Comparison of ENCODE assay signal across 8 cellular contexts in genomic region chr22:19447388-19448075, GRCh38. TPM values are rescaled to one million over a fixed set of nuclear protein-coding genes. Genes with fewer than 3 reads are reported as not detected.
DNase-seq lines count a peak whose midpoint lies in the region; ATAC-seq, FAIRE-seq and TF ChIP-seq lines count a peak whose summit lies in the region.

C22orf39 (minus strand) TSS chr22:19447711; CDS start chr22:19447688, 23 bp downstream.

- in situ Hi-C loops in Caki2 (cut with HindIII; ENCODE audit: low pct_unique_long_range_greater_than_20kb, low sequenced_read_pairs), result no loop called here

- H3K4me1 ChIP-seq in HUES64 (ENCODE audit: insufficient read depth, low read length), result no peaks in the 10 kb centered on the region
- peaks cover 23% of the 10 kb centered on the region for H3K4me1 ChIP-seq in OCI-LY1 (ENCODE audit: insufficient read depth, low read length, severe bottlenecking)
- peaks cover 11% of the 10 kb centered on the region for H3K4me1 ChIP-seq in endothelial cell of umbilical vein (ENCODE audit: control insufficient read depth, extremely low read depth, insufficient read depth, low read length)

- intact Hi-C loops in endothelial cell of umbilical vein (cut with micrococcal nuclease), result loop anchor here (1.0 to 5.0 kb wide), 3 partner anchors 15 to 270 kb away; partner anchors contain the start of genes CDC45, MRPL40, SLC25A1 and UFD1

- DNase-seq in Caki2 (ENCODE audit: low read depth), result peak; percentile 96
- peak; percentile 88 for DNase-seq in activated CD8-positive, alpha-beta memory T cell treated with anti-CD3 and anti-CD28 coated beads, Interleukin-2, amount 50 U/mL, for 48 hours
- DNase-seq in endothelial cell of umbilical vein (ENCODE audit: low read depth, low spot score), result peak; percentile 94
- peak; percentile 96 for DNase-seq in midbrain (lab: John Stamatoyannopoulos, UW)
- peak; percentile 68 to 70 for DNase-seq in stimulated activated CD8-positive, alpha-beta memory T cell treated with anti-CD3 and anti-CD28 coated beads, Interleukin-2, amount 100 ng/mL, for 1 hour (ENCODE audit: low read depth in 2 of 2)

- H3K36me3 ChIP-seq in HUES64 (ENCODE audit: insufficient read depth, low read length) (peaks cover 61% of the 10 kb centered on the region), OCI-LY1 (ENCODE audit: insufficient read depth, low read length) (peaks cover 41% of the 10 kb centered on the region), endothelial cell of umbilical vein (ENCODE audit: control insufficient read depth in 2 of 2, extremely low read depth in 1 of 2, insufficient read depth in 2 of 2, low read length in 2 of 2) (peaks cover 2 to 23% of the 10 kb centered on the region in 2 experiments)

- H3K27ac ChIP-seq in HUES64 (ENCODE audit: low read depth, low read length), result peak within 1 kb of the TSS; percentile 97
- H3K27ac ChIP-seq in OCI-LY1 (ENCODE audit: low read depth, low read length, poor library complexity, severe bottlenecking), result peak within 1 kb of the TSS; percentile 78
- peak within 1 kb of the TSS; percentile 49 for H3K27ac ChIP-seq in endothelial cell of umbilical vein (ENCODE audit: insufficient read depth, low read depth, low read length)

- dilution Hi-C loops in endothelial cell of umbilical vein (cut with MboI; ENCODE audit: extremely low pct_ligation_motif_present, low sequenced_read_pairs), result no loop called here

- H2AFZ ChIP-seq in OCI-LY1 (ENCODE audit: low read length), result no peak within 1 kb of the TSS
- H2AFZ ChIP-seq in endothelial cell of umbilical vein (ENCODE audit: low read depth, low read length), result peak within 1 kb of the TSS; percentile 69

- H3K9ac ChIP-seq in HUES64 (ENCODE audit: low read depth, low read length), result peak within 1 kb of the TSS; percentile 95
- peak within 1 kb of the TSS; percentile 83 for H3K9ac ChIP-seq in OCI-LY1 (ENCODE audit: low read length)
- H3K9ac ChIP-seq in endothelial cell of umbilical vein (replicated peaks; ENCODE audit: extremely low read depth, insufficient read depth, low read length), result peak within 1 kb of the TSS; percentile 83

- ATAC-seq in GM21423 (IDR thresholded peaks at IDR 0.05; ENCODE audit: unreplicated experiment), result peak; percentile 77

- H3K9me1 ChIP-seq in endothelial cell of umbilical vein (replicated peaks; ENCODE audit: control insufficient read depth, extremely low read depth, insufficient read depth, low read length), result no peaks in the 10 kb centered on the region

- H3K9me3 ChIP-seq in HUES64 (ENCODE audit: insufficient read depth, low read depth, low read length) (no peaks in the 10 kb centered on the region), OCI-LY1 (ENCODE audit: low read length) (no peaks in the 10 kb centered on the region), endothelial cell of umbilical vein (replicated peaks; ENCODE audit: control insufficient read depth, insufficient read depth, low read length) (no peaks in the 10 kb centered on the region)

- no peaks in the 10 kb centered on the region for H4K20me1 ChIP-seq in OCI-LY1 (ENCODE audit: insufficient read depth, low read length)
- no peaks in the 10 kb centered on the region for H4K20me1 ChIP-seq in endothelial cell of umbilical vein (replicated peaks; ENCODE audit: control insufficient read depth, extremely low read depth, insufficient read depth, low read length)

- FAIRE-seq in endothelial cell of umbilical vein (lab: Jason Lieb, UNC), result peak; percentile 98

- no TSS peak for BruUV-seq in endothelial cell of umbilical vein (replicated peaks; lab: Mats Ljungman, UMichigan)

- under 1% methylated on average over 83 of the region's 83 CpGs for WGBS in HUES64

- H3K79me2 ChIP-seq in OCI-LY1 (ENCODE audit: insufficient read depth, low read length) (peaks cover 19% of the 10 kb centered on the region), endothelial cell of umbilical vein (ENCODE audit: control insufficient read depth, insufficient read depth, low read length) (peaks cover 42% of the 10 kb centered on the region)

- CTCF ChIA-PET in endothelial cell of umbilical vein (lab: Charles Lee), result interaction anchor here (0.9 to 1.4 kb wide), 4 partner anchors 15 to 268 kb away, joined by 3 to 9 read pairs (median 3); partner anchors contain the start of gene MRPL40

- peak within 1 kb of the TSS; percentile 72 for H3K4me3 ChIP-seq in HUES64 (ENCODE audit: low read length)
- H3K4me3 ChIP-seq in OCI-LY1 (ENCODE audit: low read depth, low read length, poor library complexity, severe bottlenecking), result peak within 1 kb of the TSS; percentile 77
- peak within 1 kb of the TSS; percentile 80 to 92 (median 89) for H3K4me3 ChIP-seq in endothelial cell of umbilical vein (replicated peaks in 1 of 3; ENCODE audit: insufficient read depth in 1 of 3, low read depth in 1 of 3, low read length in 3 of 3)

- POLR2A ChIA-PET in endothelial cell of umbilical vein (lab: Charles Lee), result no interaction called here

- peak; percentile 77 for TF ChIP-seq POLR2A in endothelial cell of umbilical vein (IDR thresholded peaks at IDR 0.05; ENCODE audit: low read depth, low read length)

- H3K9me2 ChIP-seq in OCI-LY1 (ENCODE audit: low read depth, low read length), result no peaks in the 10 kb centered on the region

- H3K4me2 ChIP-seq in OCI-LY1 (ENCODE audit: low read length) (peak within 1 kb of the TSS; percentile 85), endothelial cell of umbilical vein (ENCODE audit: insufficient read depth, low read length) (peak within 1 kb of the TSS; percentile 87)

- peaks cover 6% of the 10 kb centered on the region for H3K27me3 ChIP-seq in HUES64 (ENCODE audit: insufficient read depth, low read length)
- H3K27me3 ChIP-seq in OCI-LY1 (ENCODE audit: insufficient read depth, low read length), result no peaks in the 10 kb centered on the region
- H3K27me3 ChIP-seq in endothelial cell of umbilical vein (ENCODE audit: control insufficient read depth in 2 of 2, insufficient read depth in 2 of 2, low read length in 2 of 2), result no peaks in the 10 kb centered on the region

- H3F3A ChIP-seq in OCI-LY1 (ENCODE audit: insufficient read depth, low read length), result no peaks in the 10 kb centered on the region

- TF ChIP-seq CTCF in OCI-LY1 (IDR thresholded peaks at IDR 0.05; ENCODE audit: low read length), result no peak
- TF ChIP-seq CTCF in endothelial cell of umbilical vein (IDR thresholded peaks at IDR 0.05; ENCODE audit: extremely low read depth in 1 of 2, insufficient read depth in 1 of 2, low read depth in 1 of 2, low read length in 2 of 2), result no peak

TF ChIP-seq in endothelial cell of umbilical vein, 7 proteins besides CTCF, POLR2A, EP300 and RAD21:
- TF ChIP-seq POLR2AphosphoS5 (IDR thresholded peaks at IDR 0.05; ENCODE audit: insufficient read depth, low read depth, low read length) (peak; percentile 80), JUN (IDR thresholded peaks at IDR 0.05; ENCODE audit: borderline replicate concordance, insufficient read depth, insufficient read length, low read depth) (no peak), GATA2 (IDR thresholded peaks at IDR 0.05; ENCODE audit: insufficient read depth, insufficient read length, low read depth, low read length) (no peak)

RNA-seq across cellular contexts. Expression of gene C22orf39, which starts in this region (rescaled TPM):
- total RNA-seq in Caki2 (2014; rRNA removed; shearing (Covaris generic); ENCODE audit: low replicate concordance), result 39.9 and 44.0 TPM in 2 replicates
- 24.0 TPM for polyA plus RNA-seq in HUES64 (2013, experiment 1 of 2)
- 30.1 TPM for polyA plus RNA-seq in HUES64 (2013, experiment 2 of 2)
- total RNA-seq in endothelial cell of umbilical vein, result 25.0 and 26.1 TPM in 2 replicates
- 27.4 and 28.0 TPM in 2 replicates for polyA plus RNA-seq in endothelial cell of umbilical vein
- polyA plus RNA-seq in endothelial cell of umbilical vein (2011; cell fraction: cytosol; rRNA removed), result 22.8 and 23.6 TPM in 2 replicates
- polyA plus RNA-seq in endothelial cell of umbilical vein (2011; cell fraction: nucleus; rRNA removed), result 13.2 and 13.3 TPM in 2 replicates
- polyA plus RNA-seq in endothelial cell of umbilical vein (2012), result 16.3 and 18.4 TPM in 2 replicates
- 36.7 and 43.3 TPM in 2 replicates for polyA minus RNA-seq in endothelial cell of umbilical vein
- polyA minus RNA-seq in endothelial cell of umbilical vein (2011; cell fraction: cytosol; rRNA and poly(A)+ RNA removed), result 11.7 TPM
- 10.4 and 16.8 TPM in 2 replicates for polyA minus RNA-seq in endothelial cell of umbilical vein (2011; cell fraction: nucleus; rRNA and poly(A)+ RNA removed)

Comparison
In these comparisons a context has a peak if more than half of its experiments do, and no peak if none do; other contexts are left out.
1. Peak in every context shown above with its lines: DNase-seq, ATAC-seq, H3K4me3 ChIP-seq and H3K27ac ChIP-seq.